Comparison of ENCODE assay signal across 25 cellular contexts in genomic region chr13:20371825-20372224, GRCh38.
"Had no signal": no experiment of that assay in that cellular context is flagged by ENCODE, and none has a peak within 500 bp of the region (broad histone marks: within the 10 kb centered on the region; RNA-seq: fewer than 3 reads in every experiment).

No MANE protein-coding gene starts in this region.

- H3K36me3 Mint-ChIP-seq: activated naive CD4-positive, alpha-beta T cell treated with anti-CD3 and anti-CD28 coated beads, Interleukin-2, amount 50 U/mL, for 72 hours had no signal

- H3K4me1 ChIP-seq: ascending aorta, body of pancreas, Peyer's patch had no signal

- H3K4me3 Mint-ChIP-seq: activated CD8-positive, alpha-beta T cell treated with anti-CD3 and anti-CD28 coated beads for 36 hours; activated naive CD8-positive, alpha-beta T cell treated with anti-CD3 and anti-CD28 coated beads, Interleukin-2, amount 50 U/mL, for 24 hours; activated T-cell treated with anti-CD3 and anti-CD28 coated beads, Interleukin-2, amount 50 U/mL, for 4 hours; T-helper 1 cell treated with Interleukin-12 subunit alpha and Interleukin-12 subunit beta and Interleukin-4 antibody, amounts not matched to agents 30 μg/mL and 1 μg/mL, for 36 hours had no signal

- H3K27ac ChIP-seq: ascending aorta, body of pancreas, Peyer's patch had no signal

- H3K36me3 ChIP-seq: ascending aorta, Peyer's patch had no signal

- H3K4me1 Mint-ChIP-seq: activated naive CD8-positive, alpha-beta T cell treated with anti-CD3 and anti-CD28 coated beads, Interleukin-2, amount 50 U/mL, for 24 hours had no signal

- H3K9me3 Mint-ChIP-seq: activated CD8-positive, alpha-beta T cell treated with anti-CD3 and anti-CD28 coated beads for 36 hours; activated naive CD4-positive, alpha-beta T cell treated with anti-CD3 and anti-CD28 coated beads, Interleukin-2, amount 50 U/mL, for 72 hours; activated naive CD8-positive, alpha-beta T cell treated with anti-CD3 and anti-CD28 coated beads, Interleukin-2, amount 50 U/mL, for 24 hours; activated T-cell treated with anti-CD3 and anti-CD28 coated beads, Interleukin-2, amount 50 U/mL, for 4 hours; T-helper 1 cell treated with Interleukin-12 subunit alpha and Interleukin-12 subunit beta and Interleukin-4 antibody, amounts not matched to agents 30 μg/mL and 1 μg/mL, for 36 hours had no signal

- H3K9me3 ChIP-seq: ascending aorta, body of pancreas, Peyer's patch had no signal

- H3K27me3 ChIP-seq: ascending aorta, body of pancreas, Peyer's patch had no signal

- ATAC-seq: activated CD4-positive, CD25-positive, alpha-beta regulatory T cell treated with anti-CD3 and anti-CD28 coated beads, Interleukin-2, amount 50 U/mL, for 24 hours; activated CD8-positive, alpha-beta T cell treated with anti-CD3 and anti-CD28 coated beads for 36 hours; activated naive CD4-positive, alpha-beta T cell treated with anti-CD3 and anti-CD28 coated beads, Interleukin-2, amount 50 U/mL, for 72 hours; activated naive CD8-positive, alpha-beta T cell treated with anti-CD3 and anti-CD28 coated beads, Interleukin-2, amount 50 U/mL, for 24 hours; activated T-cell treated with anti-CD3 and anti-CD28 coated beads, Interleukin-2, amount 50 U/mL, for 4 hours; body of pancreas had no signal

- H3K27ac Mint-ChIP-seq: activated CD8-positive, alpha-beta T cell treated with anti-CD3 and anti-CD28 coated beads for 36 hours; activated naive CD4-positive, alpha-beta T cell treated with anti-CD3 and anti-CD28 coated beads, Interleukin-2, amount 50 U/mL, for 72 hours; activated naive CD8-positive, alpha-beta T cell treated with anti-CD3 and anti-CD28 coated beads, Interleukin-2, amount 50 U/mL, for 24 hours; T-helper 1 cell treated with Interleukin-12 subunit alpha and Interleukin-12 subunit beta and Interleukin-4 antibody, amounts not matched to agents 30 μg/mL and 1 μg/mL, for 36 hours had no signal

- H3K4me3 ChIP-seq: ascending aorta, body of pancreas, Peyer's patch had no signal

- DNase-seq: activated CD4-positive, alpha-beta T cell treated with anti-CD3 and anti-CD28 coated beads for 4 hours; activated CD8-positive, alpha-beta T cell treated with anti-CD3 and anti-CD28 coated beads for 36 hours; activated effector memory CD4-positive, alpha-beta T cell treated with anti-CD3 and anti-CD28 coated beads, Interleukin-2, amount 50 U/mL, for 16 hours; activated naive CD4-positive, alpha-beta T cell treated with Interleukin-2 at 50 U/mL for 16 hours; activated naive CD8-positive, alpha-beta T cell treated with anti-CD3 and anti-CD28 coated beads, Interleukin-2, amount 50 U/mL, for 24 hours; activated T-cell treated with anti-CD3 and anti-CD28 coated beads, Interleukin-2, amount 50 U/mL, for 4 hours; amniotic stem cell; body of pancreas; central memory CD4-positive, alpha-beta T cell; Karpas-422; NCI-H1048; NCI-H1417; NCI-H1694; NCI-H2029; NCI-H2107; NCI-H2171 treated with DMSO at 0.1 percent for 48 hours; NCI-H226; NCI-H526; NCI-H82; Peyer's patch; SHP77 treated with DMSO at 0.1 percent for 48 hours had no signal
